In genomic region chr21:19048088-19048672, GRCh38 we compare ENCODE assay signal across 21 cellular contexts.
"Had no signal": no experiment of that assay in that cellular context is flagged by ENCODE, and none has a peak within 500 bp of the region (broad histone marks: within the 10 kb centered on the region; RNA-seq: fewer than 3 reads in every experiment).

No MANE protein-coding gene starts in this region.

- H3K27me3 ChIP-seq: Peyer's patch had no signal

- H3K27me3 Mint-ChIP-seq: activated B cell treated with CpG ODN at 0.5 μM for 24 hours; activated CD4-positive, alpha-beta T cell treated with anti-CD3 and anti-CD28 coated beads, Interleukin-2, amount 10 ng/mL, durations not matched to agents 24 days and 14 days; activated naive CD4-positive, alpha-beta T cell treated with anti-CD3 and anti-CD28 coated beads, Interleukin-2, amount 10 ng/mL, durations not matched to agents 7 days and 5 days; activated naive CD8-positive, alpha-beta T cell treated with anti-CD3 and anti-CD28 coated beads for 36 hours had no signal

- H3K27ac Mint-ChIP-seq: activated B cell treated with CpG ODN at 0.5 μM for 24 hours; activated CD4-positive, alpha-beta T cell treated with anti-CD3 and anti-CD28 coated beads, Interleukin-2, amount 10 ng/mL, durations not matched to agents 24 days and 14 days; activated naive CD4-positive, alpha-beta T cell treated with anti-CD3 and anti-CD28 coated beads, Interleukin-2, amount 10 ng/mL, durations not matched to agents 7 days and 5 days; activated naive CD8-positive, alpha-beta T cell treated with anti-CD3 and anti-CD28 coated beads for 36 hours; activated T-cell treated with anti-CD3 and anti-CD28 coated beads, Interleukin-2, amount 50 U/mL, for 72 hours; activated T-helper 2 cell treated with anti-CD3 and anti-CD28 coated beads, Interferon-gamma antibody, Interleukin-2, Interleukin-4, amounts not matched to agents 10 μg/mL and 5 μg/mL and 100 μg/mL, durations not matched to agents 14 hours and 24 hours and 36 hours; T-helper 1 cell treated with Interleukin-12 subunit alpha and Interleukin-12 subunit beta and Interleukin-4 antibody, amounts not matched to agents 30 μg/mL and 1 μg/mL, for 36 hours had no signal

- H3K4me3 Mint-ChIP-seq: activated B cell treated with CpG ODN at 0.5 μM for 24 hours; activated CD4-positive, alpha-beta T cell treated with anti-CD3 and anti-CD28 coated beads, Interleukin-2, amount 10 ng/mL, durations not matched to agents 24 days and 14 days; activated naive CD4-positive, alpha-beta T cell treated with anti-CD3 and anti-CD28 coated beads, Interleukin-2, amount 10 ng/mL, durations not matched to agents 7 days and 5 days; activated naive CD8-positive, alpha-beta T cell treated with anti-CD3 and anti-CD28 coated beads for 36 hours; activated T-cell treated with anti-CD3 and anti-CD28 coated beads, Interleukin-2, amount 50 U/mL, for 72 hours; T-helper 1 cell treated with Interleukin-12 subunit alpha and Interleukin-12 subunit beta and Interleukin-4 antibody, amounts not matched to agents 30 μg/mL and 1 μg/mL, for 36 hours had no signal

- H3K4me1 Mint-ChIP-seq: activated B cell treated with CpG ODN at 0.5 μM for 24 hours; activated CD4-positive, alpha-beta T cell treated with anti-CD3 and anti-CD28 coated beads, Interleukin-2, amount 10 ng/mL, durations not matched to agents 24 days and 14 days; activated naive CD4-positive, alpha-beta T cell treated with anti-CD3 and anti-CD28 coated beads, Interleukin-2, amount 10 ng/mL, durations not matched to agents 7 days and 5 days; activated naive CD8-positive, alpha-beta T cell treated with anti-CD3 and anti-CD28 coated beads for 36 hours had no signal

- H3K4me3 ChIP-seq: Peyer's patch had no signal

- H3K27ac ChIP-seq: Peyer's patch, RWPE1 had no signal

- DNase-seq: activated B cell treated with CpG ODN at 0.5 μM for 24 hours; activated CD4-positive, alpha-beta T cell treated with anti-CD3 and anti-CD28 coated beads for 1 hour; activated CD4-positive, alpha-beta T cell treated with anti-CD3 and anti-CD28 coated beads, Interleukin-2, amount 10 ng/mL, durations not matched to agents 24 days and 14 days; activated CD4-positive, alpha-beta T cell treated with anti-CD3 and anti-CD28 coated beads, Interleukin-2, amount 50 U/mL, for 48 hours; activated gamma-delta T cell treated with Interleukin-2 at 50 U/mL for 16 hours; activated naive CD4-positive, alpha-beta T cell treated with anti-CD3 and anti-CD28 coated beads, Interleukin-2, amount 10 ng/mL, durations not matched to agents 7 days and 5 days; activated naive CD8-positive, alpha-beta T cell treated with anti-CD3 and anti-CD28 coated beads for 36 hours; activated T-cell treated with anti-CD3 and anti-CD28 coated beads for 4 hours; activated T-cell treated with anti-CD3 and anti-CD28 coated beads, Interleukin-2, amount 50 U/mL, for 72 hours; anterior cingulate cortex; KG1; NCI-H1092; NCI-H1417; NCI-H1930; NCI-H2171; NCI-H510A treated with DMSO at 0.1 percent for 48 hours; Peyer's patch; SHP77 had no signal

- H3K36me3 Mint-ChIP-seq: activated naive CD4-positive, alpha-beta T cell treated with anti-CD3 and anti-CD28 coated beads, Interleukin-2, amount 10 ng/mL, durations not matched to agents 7 days and 5 days; activated naive CD8-positive, alpha-beta T cell treated with anti-CD3 and anti-CD28 coated beads for 36 hours had no signal

- ATAC-seq: activated T-cell treated with anti-CD3 and anti-CD28 coated beads, Interleukin-2, amount 50 U/mL, for 72 hours had no signal
